Comparison of ENCODE assay signal across 1 cellular context in the genomic region with DNA sequence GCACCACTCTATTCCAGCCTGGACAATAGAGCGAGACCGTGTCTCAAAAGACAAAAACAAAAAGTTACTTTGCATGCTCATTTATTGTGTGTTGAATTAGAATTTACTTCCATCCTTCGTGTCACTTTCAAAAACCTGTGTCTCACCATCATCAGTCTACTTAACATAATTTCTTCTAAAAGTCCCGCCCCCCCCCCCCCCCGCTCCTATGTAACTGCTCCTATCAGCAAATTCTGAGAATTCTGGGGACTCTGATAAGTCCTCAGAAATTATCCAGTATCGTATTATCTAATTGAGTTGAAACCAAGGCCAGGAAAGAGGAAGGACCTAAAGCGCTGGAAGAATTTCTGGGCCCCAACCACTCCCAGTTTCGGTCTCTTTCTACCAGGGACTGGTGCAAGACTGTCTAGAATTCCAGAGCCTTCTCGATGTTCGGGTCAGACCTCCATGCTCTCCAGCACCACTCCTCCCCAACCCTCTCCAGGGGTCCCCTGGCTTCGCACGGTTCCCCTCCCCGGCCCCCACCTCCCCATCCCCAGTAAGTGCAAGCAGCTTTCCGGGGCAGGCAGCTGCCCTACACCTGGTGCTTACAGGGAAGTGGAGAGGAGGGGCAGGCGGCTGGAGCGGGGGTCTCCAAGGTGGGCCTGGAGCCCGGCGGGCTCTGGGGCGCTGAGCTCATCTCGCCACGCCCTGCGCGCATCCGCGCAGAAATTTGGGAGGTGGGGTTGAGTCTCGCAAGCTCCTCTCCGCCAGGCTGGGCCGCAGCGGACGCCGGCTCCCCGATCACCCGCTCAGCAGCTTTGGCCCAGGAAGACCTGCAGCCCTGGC.
TF ChIP-seq lines count a peak whose summit lies in the region.

No MANE protein-coding gene starts in this region.

TF ChIP-seq in HepG2, 621 proteins besides CTCF, POLR2A, EP300 and RAD21 (continued from another document):
- TF ChIP-seq PAWR (CRISPR knock-in tag; IDR thresholded peaks at IDR 0.05; ENCODE audit: borderline replicate concordance), result no peak
- TF ChIP-seq NFE2L2 (IDR thresholded peaks at IDR 0.05; ENCODE audit: low read length), result no peak
- TF ChIP-seq KLF15 (CRISPR knock-in tag; IDR thresholded peaks at IDR 0.05; ENCODE audit: borderline replicate concordance), result no peak
- no peak for TF ChIP-seq SALL2 (CRISPR knock-in tag; IDR thresholded peaks at IDR 0.05)
- TF ChIP-seq FOXK1 (CRISPR knock-in tag; IDR thresholded peaks at IDR 0.05; ENCODE audit: borderline replicate concordance, low read depth), result no peak
- no peak for TF ChIP-seq ZNF7 (CRISPR knock-in tag; IDR thresholded peaks at IDR 0.05)
- no peak for TF ChIP-seq ZNF10 (CRISPR knock-in tag; IDR thresholded peaks at IDR 0.05; ENCODE audit: borderline replicate concordance, low read depth)
